In the genomic region with DNA sequence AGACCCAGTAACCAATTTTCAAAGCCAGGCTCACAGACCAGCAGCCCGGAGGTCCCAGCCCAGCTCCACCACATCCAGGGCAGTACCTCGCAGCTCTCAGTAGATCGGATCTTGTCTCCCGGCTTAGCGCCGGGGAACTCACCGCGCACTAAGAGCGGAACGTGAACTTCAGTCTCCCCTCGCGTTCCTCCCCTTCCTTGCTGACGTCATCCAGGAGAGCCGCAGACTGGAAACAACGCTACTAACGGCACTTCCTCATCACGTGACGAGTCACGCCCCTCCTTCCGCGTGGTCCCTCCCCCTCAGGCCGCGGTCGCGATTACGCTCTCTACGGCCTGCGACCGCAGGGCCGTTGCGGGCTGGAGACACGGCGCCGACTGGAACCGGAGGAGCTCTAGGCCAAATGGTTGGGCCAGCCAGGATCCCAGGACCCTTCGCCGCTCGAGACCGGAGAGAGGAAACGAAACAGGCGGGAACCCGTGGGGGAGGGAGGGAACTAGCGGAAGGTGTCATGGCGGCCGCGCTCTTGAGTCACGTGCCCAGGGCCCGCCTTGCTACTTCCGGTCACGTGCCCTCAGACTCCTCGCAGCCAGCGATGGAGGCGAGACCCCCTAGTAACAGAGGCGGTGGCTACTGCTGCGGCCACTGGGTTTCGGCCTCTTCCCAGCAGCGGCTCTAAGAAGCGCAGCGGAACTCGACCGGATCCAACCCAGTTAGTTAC, we compare ENCODE assay signal across 8 cellular contexts. TPM values are rescaled to one million over a fixed set of nuclear protein-coding genes. Genes with fewer than 3 reads are reported as not detected.
DNase-seq lines count a peak whose midpoint lies in the region; ATAC-seq and TF ChIP-seq lines count a peak whose summit lies in the region.

A gene (plus strand): TSS at position 577 of the 721 bp plus-strand sequence. CDS start 10,508 bp downstream, outside the sequence.
A gene with protein sequence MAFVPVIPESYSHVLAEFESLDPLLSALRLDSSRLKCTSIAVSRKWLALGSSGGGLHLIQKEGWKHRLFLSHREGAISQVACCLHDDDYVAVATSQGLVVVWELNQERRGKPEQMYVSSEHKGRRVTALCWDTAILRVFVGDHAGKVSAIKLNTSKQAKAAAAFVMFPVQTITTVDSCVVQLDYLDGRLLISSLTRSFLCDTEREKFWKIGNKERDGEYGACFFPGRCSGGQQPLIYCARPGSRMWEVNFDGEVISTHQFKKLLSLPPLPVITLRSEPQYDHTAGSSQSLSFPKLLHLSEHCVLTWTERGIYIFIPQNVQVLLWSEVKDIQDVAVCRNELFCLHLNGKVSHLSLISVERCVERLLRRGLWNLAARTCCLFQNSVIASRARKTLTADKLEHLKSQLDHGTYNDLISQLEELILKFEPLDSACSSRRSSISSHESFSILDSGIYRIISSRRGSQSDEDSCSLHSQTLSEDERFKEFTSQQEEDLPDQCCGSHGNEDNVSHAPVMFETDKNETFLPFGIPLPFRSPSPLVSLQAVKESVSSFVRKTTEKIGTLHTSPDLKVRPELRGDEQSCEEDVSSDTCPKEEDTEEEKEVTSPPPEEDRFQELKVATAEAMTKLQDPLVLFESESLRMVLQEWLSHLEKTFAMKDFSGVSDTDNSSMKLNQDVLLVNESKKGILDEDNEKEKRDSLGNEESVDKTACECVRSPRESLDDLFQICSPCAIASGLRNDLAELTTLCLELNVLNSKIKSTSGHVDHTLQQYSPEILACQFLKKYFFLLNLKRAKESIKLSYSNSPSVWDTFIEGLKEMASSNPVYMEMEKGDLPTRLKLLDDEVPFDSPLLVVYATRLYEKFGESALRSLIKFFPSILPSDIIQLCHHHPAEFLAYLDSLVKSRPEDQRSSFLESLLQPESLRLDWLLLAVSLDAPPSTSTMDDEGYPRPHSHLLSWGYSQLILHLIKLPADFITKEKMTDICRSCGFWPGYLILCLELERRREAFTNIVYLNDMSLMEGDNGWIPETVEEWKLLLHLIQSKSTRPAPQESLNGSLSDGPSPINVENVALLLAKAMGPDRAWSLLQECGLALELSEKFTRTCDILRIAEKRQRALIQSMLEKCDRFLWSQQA (minus strand): TSS at position 150 of the 721 bp plus-strand sequence. CDS start 4,282 bp downstream, outside the sequence.

- H3K4me1 ChIP-seq in gastroesophageal sphincter, result peaks cover 16 to 43% (median 18%) of the 10 kb centered on the region in 3 donors

- peak; percentile 98 for ATAC-seq in gastroesophageal sphincter

- peak; percentile 51 to 81 for TF ChIP-seq POLR2A in gastroesophageal sphincter (IDR thresholded peaks at IDR 0.05)

- H3K9me3 ChIP-seq in gastroesophageal sphincter, result no peaks in the 10 kb centered on the region

- 0% methylated on average over 4 of the region's 61 CpGs; no CpG with 5 or more reads in 1 of the 2 donors for WGBS in gastroesophageal sphincter (ENCODE audit: low coverage in 1 of 2), 2 donors

- CTCF ChIA-PET in activated naive CD4-positive, alpha-beta T cell treated with anti-CD3 and anti-CD28 coated beads, Interleukin-2, amount 10 ng/mL, durations not matched to agents 7 days and 5 days (lab: Charles Lee), result interaction anchor here (1.7 kb wide), 2 partner anchors 73 to 76 kb away, joined by 4 to 6 read pairs; no protein-coding TSS in a partner anchor

- peak within 1 kb of the TSS; percentile 99 for H3K27ac Mint-ChIP-seq in activated naive CD4-positive, alpha-beta T cell treated with anti-CD3 and anti-CD28 coated beads, Interleukin-2, amount 10 ng/mL, durations not matched to agents 7 days and 5 days

- no peaks in the 10 kb centered on the region for H3K27me3 ChIP-seq in gastroesophageal sphincter

- H3K4me3 Mint-ChIP-seq in activated naive CD4-positive, alpha-beta T cell treated with anti-CD3 and anti-CD28 coated beads, Interleukin-2, amount 10 ng/mL, durations not matched to agents 7 days and 5 days, result peak within 1 kb of the TSS; percentile 95

- no peak for TF ChIP-seq CTCF in HFF-Myc (IDR thresholded peaks at IDR 0.05; ENCODE audit: low read depth, low read length, missing control alignments)
- TF ChIP-seq CTCF in gastroesophageal sphincter (IDR thresholded peaks at IDR 0.05), result no peak

- H3K4me1 Mint-ChIP-seq in activated naive CD4-positive, alpha-beta T cell treated with anti-CD3 and anti-CD28 coated beads, Interleukin-2, amount 10 ng/mL, durations not matched to agents 7 days and 5 days, result peaks cover 76% of the 10 kb centered on the region

- TF ChIP-seq EP300 in gastroesophageal sphincter (IDR thresholded peaks at IDR 0.05), result no peak

- H3K4me3 ChIP-seq in HFF-Myc (replicated peaks; ENCODE audit: low read depth, low read length) (peak within 1 kb of the TSS; percentile 70), gastroesophageal sphincter (peak within 1 kb of the TSS; percentile 74 to 89)

- H3K27ac ChIP-seq in gastroesophageal sphincter, result peak within 1 kb of the TSS; percentile 70 to 97 (median 95)

- peaks cover 0 to 14% of the 10 kb centered on the region in 2 donors for H3K36me3 ChIP-seq in gastroesophageal sphincter

- H3K36me3 Mint-ChIP-seq in activated naive CD4-positive, alpha-beta T cell treated with anti-CD3 and anti-CD28 coated beads, Interleukin-2, amount 10 ng/mL, durations not matched to agents 7 days and 5 days, result peaks cover 43% of the 10 kb centered on the region

- no peaks in the 10 kb centered on the region for H3K27me3 Mint-ChIP-seq in activated naive CD4-positive, alpha-beta T cell treated with anti-CD3 and anti-CD28 coated beads, Interleukin-2, amount 10 ng/mL, durations not matched to agents 7 days and 5 days

- DNase-seq in GM03348 (ENCODE audit: low spot score) (peak; percentile 98), HFF-Myc (ENCODE audit: extremely low read depth, low read depth) (peak; percentile 97), NAMALWA (ENCODE audit: low spot score) (peak; percentile 99), SK-N-DZ (ENCODE audit: low spot score) (peak; percentile 99), non-pigmented ciliary epithelial cell (ENCODE audit: low read depth) (peak; percentile 97), superior temporal gyrus (ENCODE audit: extremely low spot score) (peak; percentile 99)
- peak; percentile 98 for DNase-seq in activated naive CD4-positive, alpha-beta T cell treated with anti-CD3 and anti-CD28 coated beads, Interleukin-2, amount 10 ng/mL, durations not matched to agents 7 days and 5 days

- H3K9me3 Mint-ChIP-seq in activated naive CD4-positive, alpha-beta T cell treated with anti-CD3 and anti-CD28 coated beads, Interleukin-2, amount 10 ng/mL, durations not matched to agents 7 days and 5 days, result no peaks in the 10 kb centered on the region

RNA-seq across cellular contexts. Expression of the first gene that starts in this region (rescaled TPM):
- polyA plus RNA-seq in SK-N-DZ (2014; cell fraction: cytosol; rRNA removed), result 41.6 and 51.7 TPM in 2 replicates
- polyA plus RNA-seq in SK-N-DZ (2014; cell fraction: nucleus; rRNA removed), result 48.6 and 69.7 TPM in 2 replicates
- total RNA-seq in gastroesophageal sphincter, result 10 to 100 TPM; 47.3 to 61.8 (median 57.4) TPM

RNA-seq across cellular contexts. Expression of the second gene that starts in this region (rescaled TPM):
- polyA plus RNA-seq in SK-N-DZ (2014; cell fraction: cytosol; rRNA removed), result 23.0 and 24.0 TPM in 2 replicates
- polyA plus RNA-seq in SK-N-DZ (2014; cell fraction: nucleus; rRNA removed), result 19.7 and 72.2 TPM in 2 replicates
- 10 to 100 TPM; 13.5 to 37.3 (median 20.2) TPM for total RNA-seq in gastroesophageal sphincter

Comparison
In these comparisons a context has a peak if more than half of its experiments do, and no peak if none do; other contexts are left out.
1. Peak in every context shown above with its lines: DNase-seq, ATAC-seq, H3K4me3 ChIP-seq and H3K27ac ChIP-seq.